ENCODE assay signal across 2 cellular contexts in the genomic region with DNA sequence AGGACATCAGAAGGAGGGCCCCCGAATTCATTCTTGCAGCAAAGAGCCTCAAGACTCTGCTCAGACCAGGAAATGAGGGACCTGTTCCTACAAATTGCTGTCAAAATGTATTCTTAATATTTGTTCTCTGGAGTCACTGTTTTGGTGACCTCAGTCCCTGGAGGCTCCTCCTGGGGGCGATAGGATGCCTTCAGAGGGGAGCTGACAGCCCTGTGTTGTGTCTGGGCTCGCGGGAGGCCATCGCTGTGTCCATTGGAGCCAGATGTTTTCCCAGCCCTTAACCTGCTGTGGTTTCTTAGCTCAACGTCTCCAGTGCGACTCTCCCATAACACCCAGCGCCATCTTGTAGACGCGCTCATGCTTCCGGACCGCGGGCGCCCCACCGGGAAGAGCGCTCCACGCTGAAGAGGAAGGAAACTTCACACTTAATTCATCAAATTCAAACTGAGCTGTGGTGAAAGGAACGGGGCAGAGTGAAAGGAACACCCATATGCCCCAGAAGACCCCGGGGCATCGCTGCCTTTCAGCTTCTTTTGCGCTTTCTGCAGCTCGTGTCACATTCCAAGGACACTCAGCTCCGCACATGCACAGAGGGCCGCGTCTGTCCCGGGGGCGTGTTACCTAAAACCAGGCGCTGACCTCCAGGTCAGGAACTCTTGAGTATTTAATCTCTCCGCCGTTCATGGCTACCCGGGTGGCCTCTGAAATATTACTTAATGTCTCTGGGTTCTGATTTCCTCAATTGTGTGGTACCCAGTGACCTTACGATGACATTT.
TF ChIP-seq lines count a peak whose summit lies in the region.

No MANE protein-coding gene starts in this region.

TF ChIP-seq in SK-N-SH, 30 proteins besides CTCF, POLR2A, EP300 and RAD21:
- TF ChIP-seq, protein P1, sequence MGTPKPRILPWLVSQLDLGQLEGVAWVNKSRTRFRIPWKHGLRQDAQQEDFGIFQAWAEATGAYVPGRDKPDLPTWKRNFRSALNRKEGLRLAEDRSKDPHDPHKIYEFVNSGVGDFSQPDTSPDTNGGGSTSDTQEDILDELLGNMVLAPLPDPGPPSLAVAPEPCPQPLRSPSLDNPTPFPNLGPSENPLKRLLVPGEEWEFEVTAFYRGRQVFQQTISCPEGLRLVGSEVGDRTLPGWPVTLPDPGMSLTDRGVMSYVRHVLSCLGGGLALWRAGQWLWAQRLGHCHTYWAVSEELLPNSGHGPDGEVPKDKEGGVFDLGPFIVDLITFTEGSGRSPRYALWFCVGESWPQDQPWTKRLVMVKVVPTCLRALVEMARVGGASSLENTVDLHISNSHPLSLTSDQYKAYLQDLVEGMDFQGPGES (IDR thresholded peaks at IDR 0.05; ENCODE audit: low read depth, low read length): no peak
- TF ChIP-seq SMC3 (IDR thresholded peaks at IDR 0.05; ENCODE audit: low read depth, low read length) (no peak), JUND (IDR thresholded peaks at IDR 0.05) (no peak), YY1 (IDR thresholded peaks at IDR 0.05; ENCODE audit: low read depth) (no peak), RCOR1 (IDR thresholded peaks at IDR 0.05; ENCODE audit: low read length) (no peak), TCF12 (IDR thresholded peaks at IDR 0.05) (no peak), TAF1 (IDR thresholded peaks at IDR 0.05; ENCODE audit: borderline replicate concordance, low read depth, low read length) (no peak), ELF1 (IDR thresholded peaks at IDR 0.05) (no peak), SIN3A (IDR thresholded peaks at IDR 0.05; ENCODE audit: borderline replicate concordance, low read depth, low read length) (no peak), FOXJ3 (CRISPR knock-in tag; IDR thresholded peaks at IDR 0.05) (no peak), NFIC (IDR thresholded peaks at IDR 0.05; ENCODE audit: borderline replicate concordance) (no peak), GATA2 (CRISPR knock-in tag; IDR thresholded peaks at IDR 0.05) (no peak), NRF1 (IDR thresholded peaks at IDR 0.05; ENCODE audit: low read depth, low read length) (no peak), EZH2phosphoT487 (IDR thresholded peaks at IDR 0.05; ENCODE audit: borderline replicate concordance, low read depth) (no peak), CHD2 (IDR thresholded peaks at IDR 0.05; ENCODE audit: low read length, partially characterized antibody) (no peak), RFX5 (IDR thresholded peaks at IDR 0.05; ENCODE audit: low read length) (no peak), POLR2AphosphoS5 (IDR thresholded peaks at IDR 0.05; ENCODE audit: low read depth, low read length) (no peak)
- TF ChIP-seq, protein P2, sequence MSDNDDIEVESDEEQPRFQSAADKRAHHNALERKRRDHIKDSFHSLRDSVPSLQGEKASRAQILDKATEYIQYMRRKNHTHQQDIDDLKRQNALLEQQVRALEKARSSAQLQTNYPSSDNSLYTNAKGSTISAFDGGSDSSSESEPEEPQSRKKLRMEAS (IDR thresholded peaks at IDR 0.05; ENCODE audit: low read depth): no peak
- TF ChIP-seq, protein P3, sequence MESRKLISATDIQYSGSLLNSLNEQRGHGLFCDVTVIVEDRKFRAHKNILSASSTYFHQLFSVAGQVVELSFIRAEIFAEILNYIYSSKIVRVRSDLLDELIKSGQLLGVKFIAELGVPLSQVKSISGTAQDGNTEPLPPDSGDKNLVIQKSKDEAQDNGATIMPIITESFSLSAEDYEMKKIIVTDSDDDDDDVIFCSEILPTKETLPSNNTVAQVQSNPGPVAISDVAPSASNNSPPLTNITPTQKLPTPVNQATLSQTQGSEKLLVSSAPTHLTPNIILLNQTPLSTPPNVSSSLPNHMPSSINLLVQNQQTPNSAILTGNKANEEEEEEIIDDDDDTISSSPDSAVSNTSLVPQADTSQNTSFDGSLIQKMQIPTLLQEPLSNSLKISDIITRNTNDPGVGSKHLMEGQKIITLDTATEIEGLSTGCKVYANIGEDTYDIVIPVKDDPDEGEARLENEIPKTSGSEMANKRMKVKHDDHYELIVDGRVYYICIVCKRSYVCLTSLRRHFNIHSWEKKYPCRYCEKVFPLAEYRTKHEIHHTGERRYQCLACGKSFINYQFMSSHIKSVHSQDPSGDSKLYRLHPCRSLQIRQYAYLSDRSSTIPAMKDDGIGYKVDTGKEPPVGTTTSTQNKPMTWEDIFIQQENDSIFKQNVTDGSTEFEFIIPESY (IDR thresholded peaks at IDR 0.05; ENCODE audit: borderline replicate concordance, low read depth): no peak
TF ChIP-seq in SK-N-SH: peak in this region for 0.

TF ChIP-seq in SK-N-SH treated with all-trans-retinoic acid at 6 μM for 48 hours, 23 proteins besides CTCF, POLR2A, EP300 and RAD21 (continued from another document):
- TF ChIP-seq, protein P4, sequence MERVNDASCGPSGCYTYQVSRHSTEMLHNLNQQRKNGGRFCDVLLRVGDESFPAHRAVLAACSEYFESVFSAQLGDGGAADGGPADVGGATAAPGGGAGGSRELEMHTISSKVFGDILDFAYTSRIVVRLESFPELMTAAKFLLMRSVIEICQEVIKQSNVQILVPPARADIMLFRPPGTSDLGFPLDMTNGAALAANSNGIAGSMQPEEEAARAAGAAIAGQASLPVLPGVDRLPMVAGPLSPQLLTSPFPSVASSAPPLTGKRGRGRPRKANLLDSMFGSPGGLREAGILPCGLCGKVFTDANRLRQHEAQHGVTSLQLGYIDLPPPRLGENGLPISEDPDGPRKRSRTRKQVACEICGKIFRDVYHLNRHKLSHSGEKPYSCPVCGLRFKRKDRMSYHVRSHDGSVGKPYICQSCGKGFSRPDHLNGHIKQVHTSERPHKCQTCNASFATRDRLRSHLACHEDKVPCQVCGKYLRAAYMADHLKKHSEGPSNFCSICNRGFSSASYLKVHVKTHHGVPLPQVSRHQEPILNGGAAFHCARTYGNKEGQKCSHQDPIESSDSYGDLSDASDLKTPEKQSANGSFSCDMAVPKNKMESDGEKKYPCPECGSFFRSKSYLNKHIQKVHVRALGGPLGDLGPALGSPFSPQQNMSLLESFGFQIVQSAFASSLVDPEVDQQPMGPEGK (CRISPR knock-in tag; IDR thresholded peaks at IDR 0.05; ENCODE audit: borderline replicate concordance): no peak
- TF ChIP-seq ZC3H10 (CRISPR knock-in tag; IDR thresholded peaks at IDR 0.05): no peak
- no peak for TF ChIP-seq BACH2 (CRISPR knock-in tag; IDR thresholded peaks at IDR 0.05; ENCODE audit: borderline replicate concordance)
- TF ChIP-seq, protein P5, sequence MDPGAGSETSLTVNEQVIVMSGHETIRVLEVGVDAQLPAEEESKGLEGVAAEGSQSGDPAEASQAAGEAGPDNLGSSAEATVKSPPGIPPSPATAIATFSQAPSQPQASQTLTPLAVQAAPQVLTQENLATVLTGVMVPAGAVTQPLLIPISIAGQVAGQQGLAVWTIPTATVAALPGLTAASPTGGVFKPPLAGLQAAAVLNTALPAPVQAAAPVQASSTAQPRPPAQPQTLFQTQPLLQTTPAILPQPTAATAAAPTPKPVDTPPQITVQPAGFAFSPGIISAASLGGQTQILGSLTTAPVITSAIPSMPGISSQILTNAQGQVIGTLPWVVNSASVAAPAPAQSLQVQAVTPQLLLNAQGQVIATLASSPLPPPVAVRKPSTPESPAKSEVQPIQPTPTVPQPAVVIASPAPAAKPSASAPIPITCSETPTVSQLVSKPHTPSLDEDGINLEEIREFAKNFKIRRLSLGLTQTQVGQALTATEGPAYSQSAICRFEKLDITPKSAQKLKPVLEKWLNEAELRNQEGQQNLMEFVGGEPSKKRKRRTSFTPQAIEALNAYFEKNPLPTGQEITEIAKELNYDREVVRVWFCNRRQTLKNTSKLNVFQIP (CRISPR knock-in tag; IDR thresholded peaks at IDR 0.05; ENCODE audit: borderline replicate concordance, low read depth): no peak
- no peak for TF ChIP-seq GLIS3 (CRISPR knock-in tag; IDR thresholded peaks at IDR 0.05)
- TF ChIP-seq PPARA (CRISPR knock-in tag; IDR thresholded peaks at IDR 0.05; ENCODE audit: borderline replicate concordance): no peak
- no peak for TF ChIP-seq ZFP3 (CRISPR knock-in tag; IDR thresholded peaks at IDR 0.05)
- TF ChIP-seq OSR1 (CRISPR knock-in tag; IDR thresholded peaks at IDR 0.05): no peak
- no peak for TF ChIP-seq ZFP30 (CRISPR knock-in tag; IDR thresholded peaks at IDR 0.05)
- TF ChIP-seq, protein P6, sequence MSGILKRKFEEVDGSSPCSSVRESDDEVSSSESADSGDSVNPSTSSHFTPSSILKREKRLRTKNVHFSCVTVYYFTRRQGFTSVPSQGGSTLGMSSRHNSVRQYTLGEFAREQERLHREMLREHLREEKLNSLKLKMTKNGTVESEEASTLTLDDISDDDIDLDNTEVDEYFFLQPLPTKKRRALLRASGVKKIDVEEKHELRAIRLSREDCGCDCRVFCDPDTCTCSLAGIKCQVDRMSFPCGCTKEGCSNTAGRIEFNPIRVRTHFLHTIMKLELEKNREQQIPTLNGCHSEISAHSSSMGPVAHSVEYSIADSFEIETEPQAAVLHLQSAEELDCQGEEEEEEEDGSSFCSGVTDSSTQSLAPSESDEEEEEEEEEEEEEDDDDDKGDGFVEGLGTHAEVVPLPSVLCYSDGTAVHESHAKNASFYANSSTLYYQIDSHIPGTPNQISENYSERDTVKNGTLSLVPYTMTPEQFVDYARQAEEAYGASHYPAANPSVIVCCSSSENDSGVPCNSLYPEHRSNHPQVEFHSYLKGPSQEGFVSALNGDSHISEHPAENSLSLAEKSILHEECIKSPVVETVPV (CRISPR knock-in tag; IDR thresholded peaks at IDR 0.05): no peak
- no peak for TF ChIP-seq SNAI2 (CRISPR knock-in tag; IDR thresholded peaks at IDR 0.05)
- TF ChIP-seq, protein P7, sequence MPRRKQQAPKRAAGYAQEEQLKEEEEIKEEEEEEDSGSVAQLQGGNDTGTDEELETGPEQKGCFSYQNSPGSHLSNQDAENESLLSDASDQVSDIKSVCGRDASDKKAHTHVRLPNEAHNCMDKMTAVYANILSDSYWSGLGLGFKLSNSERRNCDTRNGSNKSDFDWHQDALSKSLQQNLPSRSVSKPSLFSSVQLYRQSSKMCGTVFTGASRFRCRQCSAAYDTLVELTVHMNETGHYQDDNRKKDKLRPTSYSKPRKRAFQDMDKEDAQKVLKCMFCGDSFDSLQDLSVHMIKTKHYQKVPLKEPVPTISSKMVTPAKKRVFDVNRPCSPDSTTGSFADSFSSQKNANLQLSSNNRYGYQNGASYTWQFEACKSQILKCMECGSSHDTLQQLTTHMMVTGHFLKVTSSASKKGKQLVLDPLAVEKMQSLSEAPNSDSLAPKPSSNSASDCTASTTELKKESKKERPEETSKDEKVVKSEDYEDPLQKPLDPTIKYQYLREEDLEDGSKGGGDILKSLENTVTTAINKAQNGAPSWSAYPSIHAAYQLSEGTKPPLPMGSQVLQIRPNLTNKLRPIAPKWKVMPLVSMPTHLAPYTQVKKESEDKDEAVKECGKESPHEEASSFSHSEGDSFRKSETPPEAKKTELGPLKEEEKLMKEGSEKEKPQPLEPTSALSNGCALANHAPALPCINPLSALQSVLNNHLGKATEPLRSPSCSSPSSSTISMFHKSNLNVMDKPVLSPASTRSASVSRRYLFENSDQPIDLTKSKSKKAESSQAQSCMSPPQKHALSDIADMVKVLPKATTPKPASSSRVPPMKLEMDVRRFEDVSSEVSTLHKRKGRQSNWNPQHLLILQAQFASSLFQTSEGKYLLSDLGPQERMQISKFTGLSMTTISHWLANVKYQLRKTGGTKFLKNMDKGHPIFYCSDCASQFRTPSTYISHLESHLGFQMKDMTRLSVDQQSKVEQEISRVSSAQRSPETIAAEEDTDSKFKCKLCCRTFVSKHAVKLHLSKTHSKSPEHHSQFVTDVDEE (CRISPR knock-in tag; IDR thresholded peaks at IDR 0.05): no peak
- no peak for TF ChIP-seq TOX (CRISPR knock-in tag; IDR thresholded peaks at IDR 0.05; ENCODE audit: borderline replicate concordance)
- TF ChIP-seq, protein P8, sequence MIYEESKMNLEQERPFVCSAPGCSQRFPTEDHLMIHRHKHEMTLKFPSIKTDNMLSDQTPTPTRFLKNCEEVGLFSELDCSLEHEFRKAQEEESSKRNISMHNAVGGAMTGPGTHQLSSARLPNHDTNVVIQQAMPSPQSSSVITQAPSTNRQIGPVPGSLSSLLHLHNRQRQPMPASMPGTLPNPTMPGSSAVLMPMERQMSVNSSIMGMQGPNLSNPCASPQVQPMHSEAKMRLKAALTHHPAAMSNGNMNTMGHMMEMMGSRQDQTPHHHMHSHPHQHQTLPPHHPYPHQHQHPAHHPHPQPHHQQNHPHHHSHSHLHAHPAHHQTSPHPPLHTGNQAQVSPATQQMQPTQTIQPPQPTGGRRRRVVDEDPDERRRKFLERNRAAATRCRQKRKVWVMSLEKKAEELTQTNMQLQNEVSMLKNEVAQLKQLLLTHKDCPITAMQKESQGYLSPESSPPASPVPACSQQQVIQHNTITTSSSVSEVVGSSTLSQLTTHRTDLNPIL (CRISPR knock-in tag; IDR thresholded peaks at IDR 0.05; ENCODE audit: low read depth): no peak
- TF ChIP-seq ESRRG (CRISPR knock-in tag; IDR thresholded peaks at IDR 0.05): no peak
- no peak for TF ChIP-seq RARB (CRISPR knock-in tag; IDR thresholded peaks at IDR 0.05)
- TF ChIP-seq ZNF70 (CRISPR knock-in tag; IDR thresholded peaks at IDR 0.05): no peak
- no peak for TF ChIP-seq ZNF565 (CRISPR knock-in tag; conservative IDR thresholded peaks at IDR 0.05; ENCODE audit: low read depth)
